In the genomic region with DNA sequence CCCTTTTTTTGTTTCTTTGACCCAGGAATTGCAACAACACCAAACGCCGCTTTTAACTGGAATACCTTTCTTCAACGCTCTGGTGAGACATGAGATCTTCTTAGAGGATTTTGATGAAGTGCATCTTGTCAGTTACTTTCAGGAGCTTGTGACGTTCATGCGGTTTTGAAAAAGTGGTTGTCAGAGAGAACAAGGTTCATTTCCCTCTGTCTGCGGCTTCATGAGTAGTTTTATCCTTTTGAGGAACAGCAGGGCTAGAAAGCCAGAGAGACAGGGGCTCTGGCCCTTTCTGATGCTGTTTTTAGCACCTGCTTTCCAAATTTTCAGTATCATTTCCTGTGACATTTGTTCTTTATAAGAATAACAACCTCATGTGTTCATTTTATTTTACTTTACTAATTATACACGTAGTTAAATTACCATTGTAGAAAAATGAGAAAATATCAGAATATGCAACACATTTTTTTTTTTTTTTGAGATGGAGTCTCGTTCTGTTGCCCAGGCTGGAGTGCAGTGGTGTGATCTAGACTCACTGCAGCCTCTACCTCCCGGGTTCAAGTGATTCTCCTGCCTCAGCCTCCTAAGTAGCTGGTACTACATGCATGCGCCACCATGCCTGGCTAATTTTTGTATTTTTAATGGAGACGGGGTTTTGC, we compare ENCODE assay signal across 9 cellular contexts.
DNase-seq lines count a peak whose midpoint lies in the region; ATAC-seq, FAIRE-seq and TF ChIP-seq lines count a peak whose summit lies in the region.
"Had no signal": no experiment of that assay in that cellular context is flagged by ENCODE, and none has a peak within 500 bp of the region (broad histone marks: within the 10 kb centered on the region; RNA-seq: fewer than 3 reads in every experiment).

No MANE protein-coding gene starts in this region.

- TF ChIP-seq CTCF in foreskin keratinocyte (conservative IDR thresholded peaks at IDR 0.05), result no peak

- no peaks in the 10 kb centered on the region for H3K4me1 ChIP-seq in foreskin keratinocyte

- peak; percentile 30 for DNase-seq in activated T-cell treated with anti-CD3 and anti-CD28 coated beads for 24 hours (ENCODE audit: low read depth)
- no peak for DNase-seq in activated T-cell treated with anti-CD3 and anti-CD28 coated beads for 4 hours
- peak; percentile 39 for DNase-seq in SKM-1 treated with dmso at 0.1 percent for 144 hours (lab: John Stamatoyannopoulos, UW; ENCODE audit: unreplicated experiment)
- peak; percentile 67 for DNase-seq in stimulated activated naive B cell treated with anti-CD40 and anti-IgM and Interleukin-4, amounts not matched to agents 10 μg/mL and 1 μg/mL and 100 μg/mL, for 72 hours
- DNase-seq in NCI-H1930 (lab: John Stamatoyannopoulos, UW), result no peak
- DNase-seq in H54 (ENCODE audit: insufficient read length, low spot score), result no peak
- DNase-seq in foreskin keratinocyte, result no peak
- DNase-seq: IMR-90 had no signal

- no peaks in the 10 kb centered on the region for H3K9me3 Mint-ChIP-seq in stimulated activated naive B cell treated with anti-CD40 and anti-IgM and Interleukin-4, amounts not matched to agents 10 μg/mL and 1 μg/mL and 100 μg/mL, for 72 hours

- H3K4me3 Mint-ChIP-seq in stimulated activated naive B cell treated with anti-CD40 and anti-IgM and Interleukin-4, amounts not matched to agents 10 μg/mL and 1 μg/mL and 100 μg/mL, for 72 hours, result peak overlapping the region in 1 of 2 donors; percentile 11

- ATAC-seq in HG02981 (IDR thresholded peaks at IDR 0.05; ENCODE audit: unreplicated experiment) (peak; percentile 98), foreskin keratinocyte (no peak)
- peak; percentile 97 to 98 for ATAC-seq in stimulated activated naive B cell treated with anti-CD40 and anti-IgM and Interleukin-4, amounts not matched to agents 10 μg/mL and 1 μg/mL and 100 μg/mL, for 72 hours (replicated peaks)

- no peak for FAIRE-seq in H54 (lab: Jason Lieb, UNC)

- TF ChIP-seq POLR2A in H54 (IDR thresholded peaks at IDR 0.05; ENCODE audit: low read depth, low read length), result no peak

- H3K27me3 ChIP-seq in foreskin keratinocyte, result no peaks in the 10 kb centered on the region

- H3K27ac ChIP-seq in foreskin keratinocyte, result no peak overlapping the region

- H3K27me3 Mint-ChIP-seq in stimulated activated naive B cell treated with anti-CD40 and anti-IgM and Interleukin-4, amounts not matched to agents 10 μg/mL and 1 μg/mL and 100 μg/mL, for 72 hours, result peaks cover 0 to 19% of the 10 kb centered on the region in 2 donors

- H3K36me3 Mint-ChIP-seq in stimulated activated naive B cell treated with anti-CD40 and anti-IgM and Interleukin-4, amounts not matched to agents 10 μg/mL and 1 μg/mL and 100 μg/mL, for 72 hours, result peaks cover 0 to 2% of the 10 kb centered on the region in 2 donors

- H3K27ac Mint-ChIP-seq in stimulated activated naive B cell treated with anti-CD40 and anti-IgM and Interleukin-4, amounts not matched to agents 10 μg/mL and 1 μg/mL and 100 μg/mL, for 72 hours, result peak overlapping the region; percentile 75

- peaks cover 8 to 49% of the 10 kb centered on the region in 2 donors for H3K4me1 Mint-ChIP-seq in stimulated activated naive B cell treated with anti-CD40 and anti-IgM and Interleukin-4, amounts not matched to agents 10 μg/mL and 1 μg/mL and 100 μg/mL, for 72 hours

Comparison
In these comparisons a context has a peak if more than half of its experiments do, and no peak if none do; other contexts are left out.
1. DNase-seq: peak in activated T-cell treated with anti-CD3 and anti-CD28 coated beads for 24 hours (single experiment), SKM-1 treated with dmso at 0.1 percent for 144 hours (single experiment) and stimulated activated naive B cell treated with anti-CD40 and anti-IgM and Interleukin-4, amounts not matched to agents 10 μg/mL and 1 μg/mL and 100 μg/mL, for 72 hours (single experiment); none in activated T-cell treated with anti-CD3 and anti-CD28 coated beads for 4 hours (single experiment), NCI-H1930 (0 of 2), H54 (single experiment) and foreskin keratinocyte (0 of 2).